ENCODE assay signal across 14 cellular contexts in genomic region chr9:81145331-81145963, GRCh38.
DNase-seq lines count a peak whose midpoint lies in the region; ATAC-seq and TF ChIP-seq lines count a peak whose summit lies in the region.
"Had no signal": no experiment of that assay in that cellular context is flagged by ENCODE, and none has a peak within 500 bp of the region (broad histone marks: within the 10 kb centered on the region; RNA-seq: fewer than 3 reads in every experiment).

No MANE protein-coding gene starts in this region.

- POLR2A ChIA-PET in IMR-90 (lab: Charles Lee; ENCODE audit: unreplicated experiment): no interaction called here

- H3K4ac ChIP-seq in IMR-90 (ENCODE audit: low read depth, low read length) (no peak overlapping the region; the same call in 1 of the 2 replicates), mesendoderm (ENCODE audit: low read depth, low read length) (no peak overlapping the region)

- 100% methylated on average over 1 of the region's 10 CpGs; no CpG with 5 or more reads in 1 of the 2 experiments for WGBS in IMR-90 (ENCODE audit: extremely low coverage in 2 of 2, insufficient read length in 1 of 2), 2 experiments
- no CpG with 5 or more reads among the region's 10 CpGs for WGBS in mesendoderm (ENCODE audit: extremely low coverage, insufficient coverage, low lambda C conversion rate)

- dilution Hi-C loops in IMR-90 (cut with HindIII; ENCODE audit: low sequenced_read_pairs, unreplicated experiment): no loop called here

- H3K18ac ChIP-seq in IMR-90 (ENCODE audit: low read depth, low read length) (no peak overlapping the region), mesendoderm (ENCODE audit: low read length) (peak overlapping the region; percentile 75)

- H3K4me1 Mint-ChIP-seq in activated naive CD8-positive, alpha-beta T cell treated with anti-CD3 and anti-CD28 coated beads for 36 hours: no peaks in the 10 kb centered on the region

- H4K20me1 ChIP-seq in IMR-90 (ENCODE audit: insufficient read depth, low read length): no peaks in the 10 kb centered on the region

- ATAC-seq in IMR-90 (ENCODE audit: low read depth) (no peak), GM18861 (IDR thresholded peaks at IDR 0.05; ENCODE audit: unreplicated experiment) (no peak)

- H3K56ac ChIP-seq in IMR-90 (ENCODE audit: extremely low read depth, insufficient read depth, low read length) (no peak overlapping the region), mesendoderm (ENCODE audit: low read length) (no peak overlapping the region)

- H3K27ac ChIP-seq in IMR-90 (ENCODE audit: insufficient read depth, low read length) (no peak overlapping the region), brain microvascular endothelial cell (no peak overlapping the region), mesendoderm (ENCODE audit: low read depth, low read length) (no peak overlapping the region), subcutaneous abdominal adipose tissue (ENCODE audit: low read depth, low read length) (peak overlapping the region; percentile 19)
- H3K27ac ChIP-seq: SJSA1 had no signal

- H3K36me3 ChIP-seq in IMR-90 (ENCODE audit: control insufficient read depth, insufficient read depth, low read length) (no peaks in the 10 kb centered on the region), brain microvascular endothelial cell (replicated peaks) (no peaks in the 10 kb centered on the region), mesendoderm (ENCODE audit: control insufficient read depth, insufficient read depth, low read length) (no peaks in the 10 kb centered on the region), subcutaneous abdominal adipose tissue (ENCODE audit: control insufficient read depth in 5 of 5, insufficient read depth in 5 of 5, low read length in 5 of 5) (no peaks in the 10 kb centered on the region)
- H3K36me3 ChIP-seq: SJSA1 had no signal

- H3K4me3 Mint-ChIP-seq in activated naive CD8-positive, alpha-beta T cell treated with anti-CD3 and anti-CD28 coated beads for 36 hours: no peak overlapping the region

- H2AK9ac ChIP-seq in IMR-90 (replicated peaks; ENCODE audit: low read depth, low read length, poor library complexity): no peak overlapping the region

- H4K5ac ChIP-seq in IMR-90 (ENCODE audit: low read depth, low read length) (no peak overlapping the region), mesendoderm (ENCODE audit: low read length) (no peak overlapping the region)

- no peaks in the 10 kb centered on the region for H3K27me3 Mint-ChIP-seq in activated naive CD8-positive, alpha-beta T cell treated with anti-CD3 and anti-CD28 coated beads for 36 hours

- CTCF ChIA-PET in IMR-90 (lab: Yijun Ruan, JAX): no interaction called here

- H3K9me3 ChIP-seq in IMR-90 (ENCODE audit: control insufficient read depth, insufficient read depth, low read length) (peaks cover 2% of the 10 kb centered on the region; the same call in 1 of the 2 replicates), subcutaneous abdominal adipose tissue (ENCODE audit: control insufficient read depth in 5 of 5, low read length in 5 of 5) (peaks cover 0 to 10% (median 0%) of the 10 kb centered on the region in 5 donors)
- H3K9me3 ChIP-seq: SJSA1 had no signal

- TF ChIP-seq RAD21 in IMR-90 (IDR thresholded peaks at IDR 0.05; ENCODE audit: low read length): no peak

- no peak overlapping the region for H4K91ac ChIP-seq in IMR-90 (ENCODE audit: insufficient read depth, low read depth, low read length)

- TF ChIP-seq POLR2A in IMR-90 (IDR thresholded peaks at IDR 0.05; ENCODE audit: low read depth, low read length): no peak

- H3K23ac ChIP-seq in IMR-90 (ENCODE audit: low read depth, low read length) (no peak overlapping the region), mesendoderm (ENCODE audit: low read length) (no peak overlapping the region)

- DNase-seq in IMR-90: peak; percentile 4
- peak; percentile 38 for DNase-seq in brain microvascular endothelial cell
- no peak for DNase-seq in mesendoderm
- no peak for DNase-seq in activated naive CD8-positive, alpha-beta T cell treated with anti-CD3 and anti-CD28 coated beads for 36 hours
- no peak for DNase-seq in UCSD-AML1 (lab: John Stamatoyannopoulos, UW; ENCODE audit: unreplicated experiment)
- DNase-seq: COR-L47, NCI-H1417 treated with DMSO at 0.1 percent for 48 hours, NCI-H2029, NCI-H2171 treated with DMSO at 0.1 percent for 48 hours, NCI-H510A, NCI-H774 had no signal

- H2BK5ac ChIP-seq in IMR-90 (ENCODE audit: low read depth, low read length, poor library complexity, severe bottlenecking): no peak overlapping the region
- no peak overlapping the region for H2BK5ac ChIP-seq in mesendoderm (ENCODE audit: low read length)

- no peak for TF ChIP-seq CTCF in IMR-90 (conservative IDR thresholded peaks at IDR 0.05; ENCODE audit: low read depth, low read length)
- no peak for TF ChIP-seq CTCF in brain microvascular endothelial cell (IDR thresholded peaks at IDR 0.05; ENCODE audit: low read depth, low read length, missing control alignments)

- H3K36me3 Mint-ChIP-seq in activated naive CD8-positive, alpha-beta T cell treated with anti-CD3 and anti-CD28 coated beads for 36 hours: no peaks in the 10 kb centered on the region

- H4K8ac ChIP-seq in IMR-90 (ENCODE audit: low read depth in 2 of 2, low read length in 2 of 2) (no peak overlapping the region), mesendoderm (ENCODE audit: low read depth, low read length) (no peak overlapping the region)

- H3K79me1 ChIP-seq in IMR-90 (ENCODE audit: low read depth in 1 of 2, low read length in 2 of 2) (no peaks in the 10 kb centered on the region), mesendoderm (ENCODE audit: low read length) (no peaks in the 10 kb centered on the region)

- no peaks in the 10 kb centered on the region for H3K27me3 ChIP-seq in IMR-90 (ENCODE audit: control insufficient read depth, insufficient read depth, low read length)
- H3K27me3 ChIP-seq in brain microvascular endothelial cell (replicated peaks): no peaks in the 10 kb centered on the region
- H3K27me3 ChIP-seq in mesendoderm (ENCODE audit: insufficient read depth, low read length, poor library complexity): no peaks in the 10 kb centered on the region
- H3K27me3 ChIP-seq in subcutaneous abdominal adipose tissue (ENCODE audit: control insufficient read depth in 5 of 5, insufficient read depth in 4 of 5, low read length in 5 of 5): no peaks in the 10 kb centered on the region
- H3K27me3 ChIP-seq: SJSA1 had no signal

- H2BK120ac ChIP-seq in IMR-90 (ENCODE audit: low read depth, low read length) (no peak overlapping the region), mesendoderm (ENCODE audit: low read depth, low read length) (no peak overlapping the region)

- no peak overlapping the region for H3K14ac ChIP-seq in IMR-90 (replicated peaks; ENCODE audit: low read depth, low read length)

- H3K9ac ChIP-seq in IMR-90 (ENCODE audit: low read depth, low read length) (no peak overlapping the region), mesendoderm (ENCODE audit: low read length) (no peak overlapping the region), subcutaneous abdominal adipose tissue (ENCODE audit: low read length in 5 of 5) (no peak overlapping the region)

- no peak overlapping the region for H2BK20ac ChIP-seq in IMR-90 (ENCODE audit: low read depth, low read length)

- intact Hi-C loops in IMR-90 (cut with micrococcal nuclease): no loop called here

- H3K4me2 ChIP-seq in IMR-90 (ENCODE audit: low read depth, low read length): no peak overlapping the region
- H3K4me2 ChIP-seq in mesendoderm (ENCODE audit: low read length): no peak overlapping the region

- no peak overlapping the region for H3K27ac Mint-ChIP-seq in activated naive CD8-positive, alpha-beta T cell treated with anti-CD3 and anti-CD28 coated beads for 36 hours

- no peak overlapping the region for H3K4me3 ChIP-seq in IMR-90 (ENCODE audit: insufficient read depth, low read depth, low read length)
- H3K4me3 ChIP-seq in brain microvascular endothelial cell (ENCODE audit: low read depth, low read length): no peak overlapping the region
- no peak overlapping the region for H3K4me3 ChIP-seq in mesendoderm (ENCODE audit: low read length)
- peak overlapping the region in 2 of 5 donors; percentile 35 to 37 for H3K4me3 ChIP-seq in subcutaneous abdominal adipose tissue (ENCODE audit: low read depth in 1 of 5, low read length in 5 of 5)
- H3K4me3 ChIP-seq: SJSA1 had no signal

- H3K4me1 ChIP-seq in IMR-90 (ENCODE audit: control insufficient read depth, insufficient read depth, low read length) (peaks cover 2% of the 10 kb centered on the region; the same call in 1 of the 2 replicates), mesendoderm (ENCODE audit: control insufficient read depth, low read depth, low read length) (no peaks in the 10 kb centered on the region), subcutaneous abdominal adipose tissue (ENCODE audit: control insufficient read depth in 5 of 5, insufficient read depth in 5 of 5, low read length in 5 of 5) (peaks cover 0 to 15% (median 5%) of the 10 kb centered on the region in 5 donors)

- H2AK5ac ChIP-seq in IMR-90 (ENCODE audit: low read depth, low read length) (no peak overlapping the region), mesendoderm (ENCODE audit: low read length) (no peak overlapping the region)

- no peak overlapping the region for H2BK15ac ChIP-seq in IMR-90 (ENCODE audit: low read depth, low read length)
- no peak overlapping the region for H2BK15ac ChIP-seq in mesendoderm (replicated peaks; ENCODE audit: low read depth)

- H3K9me1 ChIP-seq in IMR-90 (ENCODE audit: insufficient read depth, low read length): peaks cover 3% of the 10 kb centered on the region; the same call in 1 of the 2 replicates

- H3K9me3 Mint-ChIP-seq in activated naive CD8-positive, alpha-beta T cell treated with anti-CD3 and anti-CD28 coated beads for 36 hours: no peaks in the 10 kb centered on the region

- H3K79me2 ChIP-seq in mesendoderm (ENCODE audit: control insufficient read depth, insufficient read depth, low read length): no peaks in the 10 kb centered on the region

- BruUV-seq in IMR-90 (replicated peaks; lab: Mats Ljungman, UMichigan): no TSS peak

- in situ Hi-C loops in IMR-90 (cut with MboI; ENCODE audit: low sequenced_read_pairs): no loop called here
- in situ Hi-C loops in brain microvascular endothelial cell (cut with HindIII; ENCODE audit: low pct_ligation_motif_present, low sequenced_read_pairs): no loop called here

- no peak overlapping the region for H2AFZ ChIP-seq in IMR-90 (replicated peaks; ENCODE audit: low read length, poor library complexity)

TF ChIP-seq in IMR-90, 13 proteins besides CTCF, POLR2A, EP300 and RAD21:
- TF ChIP-seq RCOR1 (IDR thresholded peaks at IDR 0.05; ENCODE audit: insufficient replicate concordance, low read length): no peak
- no peak for TF ChIP-seq ELK1 (IDR thresholded peaks at IDR 0.05; ENCODE audit: borderline replicate concordance, low read depth, low read length)
TF ChIP-seq in IMR-90: peak in this region for 0.

Comparison
In these comparisons a context has a peak if more than half of its experiments do, and no peak if none do; other contexts are left out.
1. DNase-seq: peak in IMR-90 (single experiment) and brain microvascular endothelial cell (single experiment); none in mesendoderm (single experiment), activated naive CD8-positive, alpha-beta T cell treated with anti-CD3 and anti-CD28 coated beads for 36 hours (single experiment) and UCSD-AML1 (single experiment).